In genomic region chr3:132290833-132291232, GRCh38 we compare ENCODE assay signal across 11 cellular contexts. TPM values are rescaled to one million over a fixed set of nuclear protein-coding genes. Genes with fewer than 3 reads are reported as not detected.
A peak's percentile ranks its signal among the peaks of the same experiment; 100 is the strongest.
DNase-seq lines count a peak whose midpoint lies in the region; ATAC-seq and TF ChIP-seq lines count a peak whose summit lies in the region.
"Had no signal": no experiment of that assay in that cellular context is flagged by ENCODE, and none has a peak within 500 bp of the region (broad histone marks: within the 10 kb centered on the region; RNA-seq: fewer than 3 reads in every experiment).

No MANE protein-coding gene starts in this region.

- H3K27me3 Mint-ChIP-seq in Caco-2 (ENCODE audit: insufficient read depth, unreplicated experiment), result no peaks in the 10 kb centered on the region
- no peaks in the 10 kb centered on the region for H3K27me3 Mint-ChIP-seq in mesothelial cell of epicardium (ENCODE audit: low read depth)

- no peaks in the 10 kb centered on the region for H3K36me3 Mint-ChIP-seq in Caco-2 (ENCODE audit: insufficient read depth, unreplicated experiment)
- H3K36me3 Mint-ChIP-seq in mesothelial cell of epicardium, result peaks cover 10% of the 10 kb centered on the region

- H3K27me3 ChIP-seq in gastroesophageal sphincter, result peaks cover 3% of the 10 kb centered on the region
- no peaks in the 10 kb centered on the region for H3K27me3 ChIP-seq in Caco-2 (replicated peaks; ENCODE audit: control insufficient read depth, insufficient read depth, low read length)
- no peaks in the 10 kb centered on the region for H3K27me3 ChIP-seq in prostate gland (replicated peaks; ENCODE audit: insufficient read depth)
- H3K27me3 ChIP-seq: BLaER1 had no signal

- DNase-seq in AG08396 (ENCODE audit: low spot score) (peak; percentile 34), SKM-1 (lab: John Stamatoyannopoulos, UW; ENCODE audit: unreplicated experiment) (peak; percentile 85), Caco-2 (no peak), NCI-H345 (lab: John Stamatoyannopoulos, UW) (no peak), prostate gland (ENCODE audit: low spot score) (no peak), mesothelial cell of epicardium (ENCODE audit: low spot score in 2 of 2, unreplicated experiment in 2 of 2) (no peak)

- intact Hi-C loops in Caco-2 (cut with micrococcal nuclease; ENCODE audit: unreplicated experiment) (no loop called here), prostate gland (cut with DNase I) (no loop called here)

- TF ChIP-seq POLR2A in gastroesophageal sphincter (IDR thresholded peaks at IDR 0.05) (no peak), prostate gland (IDR thresholded peaks at IDR 0.05) (no peak)

- CTCF ChIA-PET in HEK293 (lab: Yijun Ruan, JAX), result interaction anchor here (0.6 to 1.1 kb wide), 3 partner anchors 38 to 1162 kb away, joined by 3 to 5 read pairs (median 4); no protein-coding TSS in a partner anchor
- CTCF ChIA-PET in Caco-2 (lab: Charles Lee), result no interaction called here

- peak; percentile 67 for ATAC-seq in gastroesophageal sphincter
- ATAC-seq: Panc1 had no signal

- no peak overlapping the region for H3K27ac ChIP-seq in HEK293 (ENCODE audit: extremely low read depth, low read depth, low read length)
- H3K27ac ChIP-seq in gastroesophageal sphincter, result no peak overlapping the region
- no peak overlapping the region for H3K27ac ChIP-seq in prostate gland
- H3K27ac ChIP-seq: BLaER1 had no signal

- H3K4me1 ChIP-seq in HEK293 (ENCODE audit: control insufficient read depth, insufficient read depth, low read length) (no peaks in the 10 kb centered on the region), gastroesophageal sphincter (no peaks in the 10 kb centered on the region), Caco-2 (peaks cover 5% of the 10 kb centered on the region), prostate gland (replicated peaks) (no peaks in the 10 kb centered on the region)

- H3K27ac Mint-ChIP-seq in Caco-2 (ENCODE audit: unreplicated experiment) (no peak overlapping the region), mesothelial cell of epicardium (no peak overlapping the region)

- H3K4me1 Mint-ChIP-seq in Caco-2 (ENCODE audit: low read depth, unreplicated experiment) (peaks cover 8% of the 10 kb centered on the region), mesothelial cell of epicardium (peaks cover 17% of the 10 kb centered on the region)

- POLR2A ChIA-PET in HEK293 (lab: Yijun Ruan, JAX) (no interaction called here), Caco-2 (lab: Charles Lee) (no interaction called here)

- TF ChIP-seq CTCF in HEK293 (tag by site-specific recombination; IDR thresholded peaks at IDR 0.05), result no peak
- no peak for TF ChIP-seq CTCF in gastroesophageal sphincter (IDR thresholded peaks at IDR 0.05)
- no peak for TF ChIP-seq CTCF in Caco-2 (IDR thresholded peaks at IDR 0.05; ENCODE audit: insufficient read depth in 1 of 2, low read depth in 1 of 2, low read length in 1 of 2, severe bottlenecking in 1 of 2, unreplicated experiment in 1 of 2)
- no peak for TF ChIP-seq CTCF in prostate gland (IDR thresholded peaks at IDR 0.05)
- TF ChIP-seq CTCF in mesothelial cell of epicardium (IDR thresholded peaks at IDR 0.05; ENCODE audit: unreplicated experiment), result no peak

- no peak overlapping the region for H3K4me3 ChIP-seq in HEK293 (ENCODE audit: low read depth, low read length)
- H3K4me3 ChIP-seq in gastroesophageal sphincter, result no peak overlapping the region
- no peak overlapping the region for H3K4me3 ChIP-seq in Caco-2 (ENCODE audit: low read depth, low read length)
- no peak overlapping the region for H3K4me3 ChIP-seq in prostate gland
- H3K4me3 ChIP-seq: BLaER1 had no signal

- H3K36me3 ChIP-seq in HEK293 (ENCODE audit: control insufficient read depth in 2 of 2, insufficient read depth in 1 of 2, low read length in 2 of 2) (no peaks in the 10 kb centered on the region), gastroesophageal sphincter (no peaks in the 10 kb centered on the region), Caco-2 (ENCODE audit: control insufficient read depth, insufficient read depth, low read length) (no peaks in the 10 kb centered on the region), prostate gland (no peaks in the 10 kb centered on the region)
- H3K36me3 ChIP-seq: BLaER1 had no signal

- TF ChIP-seq EP300 in gastroesophageal sphincter (IDR thresholded peaks at IDR 0.05), result no peak

- H3K9me3 Mint-ChIP-seq in Caco-2 (ENCODE audit: unreplicated experiment), result peaks cover 35% of the 10 kb centered on the region
- peaks cover 28% of the 10 kb centered on the region for H3K9me3 Mint-ChIP-seq in mesothelial cell of epicardium

- no TSS peak for BruUV-seq in Caco-2 (replicated peaks; lab: Mats Ljungman, UMichigan)

- H3K9me3 ChIP-seq in HEK293 (ENCODE audit: control insufficient read depth, insufficient read depth, low read depth, low read length), result no peaks in the 10 kb centered on the region
- peaks cover 0 to 7% (median 0%) of the 10 kb centered on the region in 3 donors for H3K9me3 ChIP-seq in gastroesophageal sphincter
- H3K9me3 ChIP-seq in Caco-2, result no peaks in the 10 kb centered on the region; the same call in 1 of the 2 replicates
- H3K9me3 ChIP-seq in prostate gland, result no peaks in the 10 kb centered on the region

- 52 to 56% methylated on average over 3 of the region's 3 CpGs for WGBS in gastroesophageal sphincter (ENCODE audit: low coverage in 1 of 2), 2 donors
- WGBS in prostate gland, result 51% methylated on average over 3 of the region's 3 CpGs

- H3K4me3 Mint-ChIP-seq in Caco-2 (ENCODE audit: unreplicated experiment) (no peak overlapping the region), mesothelial cell of epicardium (no peak overlapping the region)

TF ChIP-seq in HEK293, 187 proteins besides CTCF, POLR2A, EP300 and RAD21:
- TF ChIP-seq EGR2 (tag by site-specific recombination; IDR thresholded peaks at IDR 0.05; ENCODE audit: low read depth), result peak; percentile 44; the same call in 1 of the 2 replicates
- TF ChIP-seq ZFHX2 (tag by site-specific recombination; conservative IDR thresholded peaks at IDR 0.05), result peak; percentile 76
- TF ChIP-seq ZSCAN5A (tag by site-specific recombination; IDR thresholded peaks at IDR 0.05), result no peak

RNA-seq across cellular contexts. Expression of gene ACP3, which starts 26.4 kb away (rescaled TPM):
- total RNA-seq in gastroesophageal sphincter (1 to 10 TPM; 1.1 to 3.5 (median 2.1) TPM), Caco-2 (2022) (0.82 and 2.3 TPM in 2 replicates), prostate gland (over 10,000 TPM in 1 of 2 donors, 1,000 to 10,000 TPM in 1; 1,778 to 14,359 TPM), mesothelial cell of epicardium (25.5 to 28.0 TPM (median 27.8 TPM) in 3 replicates)
- total RNA-seq: chondrocyte had no signal

Comparison
In these comparisons a context has a peak if more than half of its experiments do, and no peak if none do; other contexts are left out.
1. DNase-seq: peak in AG08396 (single experiment) and SKM-1 (single experiment); none in Caco-2 (0 of 2), NCI-H345 (single experiment), prostate gland (single experiment) and mesothelial cell of epicardium (0 of 2).
2. RNA of gene ACP3, which starts 26.4 kb away (total RNA-seq): 1,778 to 14,359 TPM in prostate gland; 25.5 to 28.0 TPM in mesothelial cell of epicardium, 1.1 to 3.5 TPM in gastroesophageal sphincter and 0.82 to 2.3 TPM in Caco-2; every median in the first group is over 10 times any median in the second.